Comparison of ENCODE assay signal across 1 cellular context in genomic region chr20:63525968-63526367, GRCh38.
TF ChIP-seq lines count a peak whose summit lies in the region.

No MANE protein-coding gene starts in this region.

TF ChIP-seq in K562, 482 proteins besides CTCF, POLR2A, EP300 and RAD21:
- peak; percentile 61 for TF ChIP-seq KDM5B (IDR thresholded peaks at IDR 0.05; ENCODE audit: insufficient replicate concordance, low read depth, low read length)
- no peak for TF ChIP-seq RBM34 (IDR thresholded peaks at IDR 0.05; ENCODE audit: borderline replicate concordance, insufficient read depth, low read length)
- TF ChIP-seq E2F4 (CRISPR knock-in tag; IDR thresholded peaks at IDR 0.05; ENCODE audit: low read depth): no peak
- no peak for TF ChIP-seq IFI16 (CRISPR knock-in tag; IDR thresholded peaks at IDR 0.05)
- TF ChIP-seq POLR2G (IDR thresholded peaks at IDR 0.05; ENCODE audit: low read depth, low read length): 0 out of 2 replicates have a peak, but pooled peaks have one; percentile 33
- no peak for TF ChIP-seq PKNOX1 (IDR thresholded peaks at IDR 0.05)
- no peak for TF ChIP-seq MIER1 (IDR thresholded peaks at IDR 0.05; ENCODE audit: low read depth)
- no peak for TF ChIP-seq FOXA3 (CRISPR knock-in tag; conservative IDR thresholded peaks at IDR 0.05 in 1 of 2, IDR thresholded peaks at IDR 0.05 in 1 of 2)
- TF ChIP-seq POLR2AphosphoS2 (IDR thresholded peaks at IDR 0.05; ENCODE audit: low read length): 0 out of 2 replicates have a peak, but pooled peaks have one; percentile 50
- TF ChIP-seq VEZF1 (CRISPR knock-in tag; IDR thresholded peaks at IDR 0.05): no peak
- no peak for TF ChIP-seq CBX2 (IDR thresholded peaks at IDR 0.05; ENCODE audit: insufficient read depth, low read length, poor library complexity, severe bottlenecking)
